Comparison of ENCODE assay signal across 17 cellular contexts in genomic region chr7:138814806-138815332, GRCh38. TPM values are rescaled to one million over a fixed set of nuclear protein-coding genes. Genes with fewer than 3 reads are reported as not detected.
DNase-seq lines count a peak whose midpoint lies in the region; ATAC-seq, FAIRE-seq and TF ChIP-seq lines count a peak whose summit lies in the region.
"Had no signal": no experiment of that assay in that cellular context is flagged by ENCODE, and none has a peak within 500 bp of the region (broad histone marks: within the 10 kb centered on the region; RNA-seq: fewer than 3 reads in every experiment).

No MANE protein-coding gene starts in this region.

- H3K36me3 ChIP-seq in DND-41 (ENCODE audit: insufficient read depth, low read length), result no peaks in the 10 kb centered on the region
- H3K36me3 ChIP-seq in kidney (ENCODE audit: control insufficient read depth in 1 of 2, insufficient read depth in 2 of 2, low read length in 2 of 2), result no peaks in the 10 kb centered on the region
- H3K36me3 ChIP-seq in stomach, result no peaks in the 10 kb centered on the region
- H3K36me3 ChIP-seq: BE2C, Peyer's patch had no signal

- FAIRE-seq in kidney (lab: Jason Lieb, UNC), result peak; percentile 74
- FAIRE-seq: H54 had no signal

- TF ChIP-seq EP300 in stomach (IDR thresholded peaks at IDR 0.05), result no peak

- ATAC-seq in DND-41 (ENCODE audit: insufficient read depth, low read depth) (no peak), HG02938 (IDR thresholded peaks at IDR 0.05; ENCODE audit: unreplicated experiment) (no peak)

- no peak overlapping the region for H3K9ac ChIP-seq in DND-41 (ENCODE audit: low read depth, low read length)
- H3K9ac ChIP-seq in kidney (ENCODE audit: low read length in 2 of 2), result no peak overlapping the region

- no peak overlapping the region for H3K27ac Mint-ChIP-seq in endothelial cell (ENCODE audit: unreplicated experiment)
- H3K27ac Mint-ChIP-seq: IgD-negative memory B cell had no signal

- intact Hi-C loops in kidney (cut with DNase I), result no loop called here
- intact Hi-C loops in stomach (cut with DNase I; ENCODE audit: low total_unique reads), result no loop called here

- no peaks in the 10 kb centered on the region for H3K36me3 Mint-ChIP-seq in endothelial cell (ENCODE audit: low read depth, unreplicated experiment)
- H3K36me3 Mint-ChIP-seq: CD4-positive, alpha-beta memory T cell; IgD-negative memory B cell had no signal

- H3K27ac ChIP-seq in DND-41 (ENCODE audit: low read length) (peak overlapping the region; percentile 13; the same call in 1 of the 2 replicates), kidney (ENCODE audit: low read depth in 2 of 2, low read length in 2 of 2) (no peak overlapping the region), stomach (no peak overlapping the region)
- H3K27ac ChIP-seq: Peyer's patch had no signal

- H3K27me3 Mint-ChIP-seq in endothelial cell (ENCODE audit: unreplicated experiment), result peaks cover 2% of the 10 kb centered on the region
- H3K27me3 Mint-ChIP-seq: CD4-positive, alpha-beta memory T cell; IgD-negative memory B cell had no signal

- WGBS in stomach, 5 donors, result 79 to 91% (median 81%) methylated on average over 1 of the region's 1 CpG

- no peak overlapping the region for H2AFZ ChIP-seq in DND-41 (ENCODE audit: low read depth, low read length)

- H3K4me3 Mint-ChIP-seq in endothelial cell (ENCODE audit: unreplicated experiment), result no peak overlapping the region
- H3K4me3 Mint-ChIP-seq: CD4-positive, alpha-beta memory T cell; IgD-negative memory B cell had no signal

- H3K4me2 ChIP-seq in DND-41 (ENCODE audit: insufficient read depth, low read length), result no peak overlapping the region

- H3K4me3 ChIP-seq in DND-41 (ENCODE audit: low read depth in 1 of 2, low read length in 2 of 2) (no peak overlapping the region), kidney (ENCODE audit: low read length in 2 of 2) (no peak overlapping the region), stomach (no peak overlapping the region)
- H3K4me3 ChIP-seq: Peyer's patch had no signal

- H3K4me1 ChIP-seq in DND-41 (ENCODE audit: insufficient read depth, low read length) (peaks cover 21% of the 10 kb centered on the region), kidney (ENCODE audit: control insufficient read depth in 1 of 2, insufficient read depth in 1 of 2, low read depth in 1 of 2, low read length in 2 of 2) (no peaks in the 10 kb centered on the region), stomach (no peaks in the 10 kb centered on the region)
- H3K4me1 ChIP-seq: BE2C, Peyer's patch had no signal

- TF ChIP-seq CTCF in DND-41 (IDR thresholded peaks at IDR 0.05; ENCODE audit: borderline replicate concordance, extremely low read depth, low read length, poor library complexity, severe bottlenecking) (no peak), kidney (IDR thresholded peaks at IDR 0.05; ENCODE audit: borderline replicate concordance, extremely low read depth, insufficient read depth) (no peak), stomach (IDR thresholded peaks at IDR 0.05) (no peak), endothelial cell (IDR thresholded peaks at IDR 0.05; ENCODE audit: unreplicated experiment) (no peak)

- no peaks in the 10 kb centered on the region for H4K20me1 ChIP-seq in DND-41 (ENCODE audit: insufficient read depth, low read length)

- no peaks in the 10 kb centered on the region for H3K4me1 Mint-ChIP-seq in endothelial cell (ENCODE audit: unreplicated experiment)
- H3K4me1 Mint-ChIP-seq: CD4-positive, alpha-beta memory T cell; IgD-negative memory B cell had no signal

- TF ChIP-seq POLR2A in stomach (IDR thresholded peaks at IDR 0.05), result no peak

- no peaks in the 10 kb centered on the region for H3K79me2 ChIP-seq in DND-41 (ENCODE audit: insufficient read depth, low read length)

- H3K27me3 ChIP-seq in DND-41 (ENCODE audit: insufficient read depth, low read length, poor library complexity), result no peaks in the 10 kb centered on the region
- no peaks in the 10 kb centered on the region for H3K27me3 ChIP-seq in stomach
- H3K27me3 ChIP-seq: BE2C, Peyer's patch had no signal

- no peaks in the 10 kb centered on the region for H3K9me3 Mint-ChIP-seq in endothelial cell (ENCODE audit: unreplicated experiment)
- H3K9me3 Mint-ChIP-seq: CD4-positive, alpha-beta memory T cell had no signal

- DNase-seq in DND-41, result no peak
- peak; percentile 17 for DNase-seq in HT1080 (ENCODE audit: low read depth)
- peak; percentile 23 for DNase-seq in amniotic epithelial cell (ENCODE audit: low read depth)
- no peak for DNase-seq in kidney
- no peak for DNase-seq in stomach
- DNase-seq in endothelial cell (ENCODE audit: low spot score), result no peak
- DNase-seq: BE2C; CD4-positive, alpha-beta memory T cell; NCI-H1436 treated with DMSO at 0.1 percent for 48 hours; NCI-H2081 treated with DMSO at 0.1 percent for 48 hours; NCI-H524; Peyer's patch; SIG-M5 had no signal

- no peaks in the 10 kb centered on the region for H3K9me3 ChIP-seq in DND-41 (ENCODE audit: insufficient read depth, low read length, severe bottlenecking)
- no peaks in the 10 kb centered on the region for H3K9me3 ChIP-seq in kidney (ENCODE audit: control insufficient read depth in 1 of 2, low read length in 2 of 2)
- H3K9me3 ChIP-seq in stomach, result no peaks in the 10 kb centered on the region
- H3K9me3 ChIP-seq: BE2C, Peyer's patch had no signal

RNA-seq across cellular contexts. Expression of gene ATP6V0A4, which starts 16.9 kb away (rescaled TPM):
- 0.30 and 0.47 TPM in 2 replicates for total RNA-seq in HT1080 (2014; rRNA removed; shearing (Covaris generic))
- 0.30 and 0.44 TPM in 2 replicates for polyA plus RNA-seq in HT1080 (2015; cell fraction: cytosol; rRNA removed)
- 1.1 and 1.3 TPM in 2 replicates for polyA plus RNA-seq in HT1080 (2015; cell fraction: nucleus; rRNA removed)
- 30.5 TPM for total RNA-seq in kidney
- polyA plus RNA-seq in kidney (ENCODE audit: insufficient read depth, low read depth, low replicate concordance), result 140 TPM
- not detected for total RNA-seq in stomach
- polyA plus RNA-seq in stomach, result 1 to 10 TPM in 1 of 3 donors, not detected in 2; 1.0 TPM
- total RNA-seq in endothelial cell (ENCODE audit: unreplicated experiment), result not detected
- total RNA-seq: CD4-positive, alpha-beta memory T cell had no signal
- polyA plus RNA-seq: AG04450; CD4-positive, alpha-beta memory T cell; IgD-negative memory B cell had no signal

RNA-seq across cellular contexts. Expression of gene TMEM213, which starts 17.1 kb away (rescaled TPM):
- total RNA-seq in HT1080 (2014; rRNA removed; shearing (Covaris generic)), result not detected in 2 replicates
- polyA plus RNA-seq in HT1080 (2015; cell fraction: cytosol; rRNA removed), result 0.02 TPM in 1 of 2 replicates, not detected in the other
- not detected in 2 replicates for polyA plus RNA-seq in HT1080 (2015; cell fraction: nucleus; rRNA removed)
- total RNA-seq in kidney, result 30.2 TPM
- 96.9 TPM for polyA plus RNA-seq in kidney (ENCODE audit: insufficient read depth, low read depth, low replicate concordance)
- not detected for total RNA-seq in stomach
- under 1 TPM in 1 of 3 donors, not detected in 2; 0.08 TPM for polyA plus RNA-seq in stomach
- total RNA-seq in endothelial cell (ENCODE audit: unreplicated experiment), result not detected
- total RNA-seq: CD4-positive, alpha-beta memory T cell; Peyer's patch had no signal
- polyA plus RNA-seq: AG04450; CD4-positive, alpha-beta memory T cell; IgD-negative memory B cell had no signal

Comparison
In these comparisons a context has a peak if more than half of its experiments do, and no peak if none do; other contexts are left out.
1. DNase-seq: peak in HT1080 (single experiment) and amniotic epithelial cell (single experiment); none in DND-41 (single experiment), kidney (single experiment), stomach (single experiment) and endothelial cell (single experiment).
2. RNA of gene ATP6V0A4, which starts 16.9 kb away (total RNA-seq): 30.5 TPM in kidney (single experiment); 0.30 to 0.47 TPM in HT1080, not detected in endothelial cell (single experiment) and not detected in stomach; every median in the first group is over 10 times any median in the second.
3. RNA of gene TMEM213, which starts 17.1 kb away (total RNA-seq): 30.2 TPM in kidney (single experiment); not detected in HT1080, not detected in stomach and not detected in endothelial cell (single experiment); every median in the first group is over 10 times any median in the second.